ENCODE assay signal across 20 cellular contexts in the genomic region with DNA sequence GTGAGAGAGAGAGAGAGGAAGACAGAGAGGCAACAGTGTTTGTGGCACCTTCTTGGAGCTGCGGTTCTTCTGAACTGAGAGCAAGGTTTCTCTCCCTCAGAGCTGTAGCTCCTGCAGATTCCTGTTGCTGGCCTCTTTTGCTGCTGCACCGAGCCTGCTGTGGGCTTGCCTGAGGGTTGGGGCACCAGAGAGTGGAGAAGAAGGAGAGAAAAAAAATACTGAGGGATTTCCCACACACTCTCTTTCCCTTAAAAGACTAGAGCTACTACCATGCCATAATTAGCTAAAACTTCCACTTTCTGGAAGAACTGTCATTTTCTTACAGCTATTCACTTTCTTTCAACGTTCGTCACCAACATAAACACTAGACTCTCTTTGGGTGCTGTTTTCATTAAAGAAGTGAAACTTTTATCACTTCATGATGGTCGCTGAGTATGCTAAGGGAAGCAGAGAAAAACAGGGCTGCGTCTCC. TPM values are rescaled to one million over a fixed set of nuclear protein-coding genes. Genes with fewer than 3 reads are reported as not detected.
A peak's percentile ranks its signal among the peaks of the same experiment; 100 is the strongest.
DNase-seq lines count a peak whose midpoint lies in the region; ATAC-seq and TF ChIP-seq lines count a peak whose summit lies in the region.
"Had no signal": no experiment of that assay in that cellular context is flagged by ENCODE, and none has a peak within 500 bp of the region (broad histone marks: within the 10 kb centered on the region; RNA-seq: fewer than 3 reads in every experiment).

No MANE protein-coding gene starts in this region.

- no peak overlapping the region for H3K4me3 ChIP-seq in HUES64 (ENCODE audit: low read length)
- no peak overlapping the region for H3K4me3 ChIP-seq in osteoblast (ENCODE audit: insufficient read depth, low read length)
- no peak overlapping the region for H3K4me3 ChIP-seq in brain microvascular endothelial cell (ENCODE audit: low read depth, low read length)
- H3K4me3 ChIP-seq: BLaER1 treated with 17β-estradiol and CSF1 and Interleukin-3, amounts not matched to agents 10 nM and 100 nM; breast epithelium; GM23248; left ventricle myocardium inferior had no signal

- peaks cover 20% of the 10 kb centered on the region for H3K4me1 Mint-ChIP-seq in activated T-cell treated with anti-CD3 and anti-CD28 coated beads, Interleukin-2, amount 50 U/mL, for 72 hours (ENCODE audit: low read depth)

- 94% methylated on average over 5 of the region's 6 CpGs for WGBS in HUES64

- H3K36me3 Mint-ChIP-seq in activated T-cell treated with anti-CD3 and anti-CD28 coated beads, Interleukin-2, amount 50 U/mL, for 72 hours (ENCODE audit: insufficient read depth in 2 of 2) = peaks cover 0 to 3% of the 10 kb centered on the region in 2 donors

- no peaks in the 10 kb centered on the region for H3K9me3 Mint-ChIP-seq in activated T-cell treated with anti-CD3 and anti-CD28 coated beads, Interleukin-2, amount 50 U/mL, for 72 hours
- H3K9me3 Mint-ChIP-seq: activated CD8-positive, alpha-beta T cell treated with anti-CD3 and anti-CD28 coated beads for 36 hours had no signal

- no peaks in the 10 kb centered on the region for H3K27me3 ChIP-seq in HUES64 (ENCODE audit: insufficient read depth, low read length)
- H3K27me3 ChIP-seq in osteoblast (ENCODE audit: insufficient read depth, low read length) = no peaks in the 10 kb centered on the region
- H3K27me3 ChIP-seq in brain microvascular endothelial cell (replicated peaks) = no peaks in the 10 kb centered on the region
- H3K27me3 ChIP-seq: BLaER1 treated with 17β-estradiol and CSF1 and Interleukin-3, amounts not matched to agents 10 nM and 100 nM; breast epithelium had no signal

- no peaks in the 10 kb centered on the region for H4K20me1 ChIP-seq in osteoblast (ENCODE audit: insufficient read depth, low read length)
- H4K20me1 ChIP-seq: BLaER1 treated with 17β-estradiol and CSF1 and Interleukin-3, amounts not matched to agents 10 nM and 100 nM had no signal

- H3K27ac Mint-ChIP-seq in activated T-cell treated with anti-CD3 and anti-CD28 coated beads, Interleukin-2, amount 50 U/mL, for 72 hours = peak overlapping the region; percentile 10
- H3K27ac Mint-ChIP-seq: activated CD8-positive, alpha-beta T cell treated with anti-CD3 and anti-CD28 coated beads for 36 hours had no signal

- H3K9me3 ChIP-seq in HUES64 (ENCODE audit: insufficient read depth, low read depth, low read length) = no peaks in the 10 kb centered on the region
- H3K9me3 ChIP-seq in osteoblast (ENCODE audit: low read depth, low read length) = no peaks in the 10 kb centered on the region
- H3K9me3 ChIP-seq: breast epithelium, left ventricle myocardium inferior had no signal

- H3K4me1 ChIP-seq in HUES64 (ENCODE audit: insufficient read depth, low read length) = peaks cover 10% of the 10 kb centered on the region
- H3K4me1 ChIP-seq in osteoblast (ENCODE audit: insufficient read depth, low read length) = peaks cover 4% of the 10 kb centered on the region
- H3K4me1 ChIP-seq: breast epithelium, left ventricle myocardium inferior had no signal

- H3K27ac ChIP-seq in HUES64 (ENCODE audit: low read depth, low read length) = no peak overlapping the region
- no peak overlapping the region for H3K27ac ChIP-seq in osteoblast (ENCODE audit: low read depth, low read length)
- H3K27ac ChIP-seq in brain microvascular endothelial cell = no peak overlapping the region
- H3K27ac ChIP-seq: BLaER1 treated with 17β-estradiol and CSF1 and Interleukin-3, amounts not matched to agents 10 nM and 100 nM; breast epithelium; GM23248; left ventricle myocardium inferior had no signal

- peak overlapping the region; percentile 2 for H2AFZ ChIP-seq in osteoblast (ENCODE audit: low read length)
- H2AFZ ChIP-seq: GM23248 had no signal

- H3K36me3 ChIP-seq in HUES64 (ENCODE audit: insufficient read depth, low read length) (no peaks in the 10 kb centered on the region), osteoblast (ENCODE audit: insufficient read depth, low read length) (no peaks in the 10 kb centered on the region), brain microvascular endothelial cell (replicated peaks) (no peaks in the 10 kb centered on the region)
- H3K36me3 ChIP-seq: BLaER1 treated with 17β-estradiol and CSF1 and Interleukin-3, amounts not matched to agents 10 nM and 100 nM; breast epithelium; left ventricle myocardium inferior had no signal

- DNase-seq in activated T-cell treated with anti-CD3 and anti-CD28 coated beads, Interleukin-2, amount 50 U/mL, for 72 hours = no peak
- DNase-seq in activated T-cell treated with anti-CD3 and anti-CD28 coated beads, Interleukin-2, amount 50 U/mL, for 48 hours = no peak
- no peak for DNase-seq in osteoblast (ENCODE audit: insufficient read length, low spot score, missing footprints)
- no peak for DNase-seq in brain microvascular endothelial cell
- DNase-seq in cerebellar cortex (ENCODE audit: low spot score) = no peak
- DNase-seq: 8988T; activated CD8-positive, alpha-beta T cell treated with anti-CD3 and anti-CD28 coated beads for 36 hours; DMS 273 treated with DMSO at 0.1 percent for 48 hours; GM23248; left ventricle myocardium inferior; NCI-H345; NK-92 treated with Interleukin-12 subunit alpha and Interleukin-12 subunit beta, amount 100 ng/mL, for 24 hours; occipital lobe; stimulated activated CD4-positive, alpha-beta T cell treated with anti-CD3 and anti-CD28 coated beads, Interleukin-1b, Interleukin-23, amount 100 ng/mL, for 48 hours had no signal

- in situ Hi-C loops in brain microvascular endothelial cell (cut with HindIII; ENCODE audit: low pct_ligation_motif_present, low sequenced_read_pairs) = no loop called here

- no peak for TF ChIP-seq CTCF in osteoblast (IDR thresholded peaks at IDR 0.05; ENCODE audit: extremely low read depth, low read depth, low read length)
- no peak for TF ChIP-seq CTCF in brain microvascular endothelial cell (IDR thresholded peaks at IDR 0.05; ENCODE audit: low read depth, low read length, missing control alignments)

- peak overlapping the region; percentile 30; the same call in 1 of the 2 replicates for H3K9ac ChIP-seq in HUES64 (ENCODE audit: low read depth, low read length)
- H3K9ac ChIP-seq: BLaER1 treated with 17β-estradiol and CSF1 and Interleukin-3, amounts not matched to agents 10 nM and 100 nM; GM23248 had no signal

- peak overlapping the region; percentile 54 to 55 for H3K4me3 Mint-ChIP-seq in activated T-cell treated with anti-CD3 and anti-CD28 coated beads, Interleukin-2, amount 50 U/mL, for 72 hours
- H3K4me3 Mint-ChIP-seq: activated CD8-positive, alpha-beta T cell treated with anti-CD3 and anti-CD28 coated beads for 36 hours had no signal

- no peak overlapping the region for H3K4me2 ChIP-seq in osteoblast (ENCODE audit: insufficient read depth, low read length)

- peaks cover 5% of the 10 kb centered on the region for H3K27me3 Mint-ChIP-seq in activated T-cell treated with anti-CD3 and anti-CD28 coated beads, Interleukin-2, amount 50 U/mL, for 72 hours (ENCODE audit: low read depth)

- no peaks in the 10 kb centered on the region for H3K79me2 ChIP-seq in osteoblast (ENCODE audit: insufficient read depth, low read length)

- ATAC-seq in activated T-cell treated with anti-CD3 and anti-CD28 coated beads, Interleukin-2, amount 50 U/mL, for 72 hours (replicated peaks in 1 of 2) = peak; percentile 40
- ATAC-seq in HG02973 (IDR thresholded peaks at IDR 0.05; ENCODE audit: unreplicated experiment) (peak; percentile 67), GM18517 (IDR thresholded peaks at IDR 0.05; ENCODE audit: unreplicated experiment) (no peak)
- ATAC-seq: activated CD8-positive, alpha-beta T cell treated with anti-CD3 and anti-CD28 coated beads for 36 hours; sciatic nerve had no signal

RNA-seq across cellular contexts. Expression of gene ECI2, which starts 18.2 kb away (rescaled TPM):
- 10 to 100 TPM; 41.6 to 43.2 TPM for total RNA-seq in activated T-cell treated with anti-CD3 and anti-CD28 coated beads, Interleukin-2, amount 50 U/mL, for 72 hours
- polyA plus RNA-seq in HUES64 (2013, experiment 1 of 2) = 59.5 TPM
- 62.0 TPM for polyA plus RNA-seq in HUES64 (2013, experiment 2 of 2)
- total RNA-seq in osteoblast = 76.0 and 89.0 TPM in 2 replicates
